ENCODE assay signal across 11 cellular contexts in the genomic region with DNA sequence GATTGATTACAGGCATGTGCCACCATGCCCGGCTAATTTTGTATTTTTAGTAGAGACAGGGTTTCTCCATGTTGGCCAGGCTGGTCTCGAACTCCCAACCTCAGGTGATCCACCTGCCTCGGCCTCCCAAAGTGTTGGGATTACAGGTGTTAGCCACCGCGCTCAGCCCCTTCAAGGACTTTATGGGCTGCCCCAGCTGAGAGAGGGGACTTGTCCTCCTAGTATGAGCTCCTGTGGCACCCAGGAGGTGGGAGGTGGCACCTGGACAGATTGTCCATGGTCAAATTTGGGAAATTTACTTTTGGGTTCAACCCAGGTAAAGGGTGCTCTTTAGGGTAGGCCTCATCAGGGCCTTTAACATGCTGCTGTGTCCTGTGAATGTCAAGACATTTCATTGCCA. TPM values are rescaled to one million over a fixed set of nuclear protein-coding genes. Genes with fewer than 3 reads are reported as not detected.
A peak's percentile ranks its signal among the peaks of the same experiment; 100 is the strongest.
DNase-seq lines count a peak whose midpoint lies in the region; ATAC-seq and TF ChIP-seq lines count a peak whose summit lies in the region.
"Not testable (repeated sequence)": the region's sequence is repeated elsewhere in the genome, so short reads cannot be mapped to it uniquely, and the experiment has no call there.
"Had no signal": no experiment of that assay in that cellular context is flagged by ENCODE, and none has a peak within 500 bp of the region (broad histone marks: within the 10 kb centered on the region; RNA-seq: fewer than 3 reads in every experiment).

No MANE protein-coding gene starts in this region.

- peak overlapping the region; percentile 83; the same call in 1 of the 2 replicates for H3K4me2 ChIP-seq in MM.1S (ENCODE audit: low read depth, low read length)
- not testable (repeated sequence) for H3K4me2 ChIP-seq in SU-DHL-6 (ENCODE audit: low read depth, low read length, poor library complexity, severe bottlenecking)

- not testable (repeated sequence) for TF ChIP-seq CTCF in MM.1S (IDR thresholded peaks at IDR 0.05; ENCODE audit: low read length); SU-DHL-6 (IDR thresholded peaks at IDR 0.05; ENCODE audit: insufficient read depth, low read length, poor library complexity, severe bottlenecking)

- not testable (repeated sequence) for H3K27me3 Mint-ChIP-seq in activated CD4-positive, alpha-beta memory T cell treated with anti-CD3 and anti-CD28 coated beads, Interleukin-2, amount 10 ng/mL, durations not matched to agents 7 days and 5 days; activated T-helper 17 cell treated with anti-CD3 and anti-CD28 coated beads, Interleukin-2, amount 50 U/mL, for 72 hours; central memory CD8-positive, alpha-beta T cell; memory B cell

- DNase-seq in MM.1S; activated CD4-positive, alpha-beta memory T cell treated with anti-CD3 and anti-CD28 coated beads, Interleukin-2, amount 10 ng/mL, durations not matched to agents 7 days and 5 days; central memory CD8-positive, alpha-beta T cell (ENCODE audit: low spot score in 2 of 2); memory B cell (ENCODE audit: low spot score in 2 of 2); stimulated activated effector memory CD8-positive, alpha-beta T cell treated with anti-CD3 and anti-CD28 coated beads, Interleukin-12 subunit alpha, Interleukin-12 subunit beta, amount 100 ng/mL, for 72 hours (ENCODE audit: low spot score in 2 of 2): not testable (repeated sequence)

- peaks cover 11% of the 10 kb centered on the region for H3K79me2 ChIP-seq in MM.1S (ENCODE audit: low read length)
- not testable (repeated sequence) for H3K79me2 ChIP-seq in SU-DHL-6 (ENCODE audit: insufficient read depth, low read length)

- not testable (repeated sequence) for H3K36me3 Mint-ChIP-seq in activated CD4-positive, alpha-beta memory T cell treated with anti-CD3 and anti-CD28 coated beads, Interleukin-2, amount 10 ng/mL, durations not matched to agents 7 days and 5 days (ENCODE audit: low read depth); activated T-helper 17 cell treated with anti-CD3 and anti-CD28 coated beads, Interleukin-2, amount 50 U/mL, for 72 hours (ENCODE audit: low read depth); central memory CD8-positive, alpha-beta T cell (ENCODE audit: insufficient read depth); memory B cell; stimulated activated effector memory CD8-positive, alpha-beta T cell treated with anti-CD3 and anti-CD28 coated beads, Interleukin-12 subunit alpha, Interleukin-12 subunit beta, amount 100 ng/mL, for 72 hours

- H3K4me3 Mint-ChIP-seq in activated CD4-positive, alpha-beta memory T cell treated with anti-CD3 and anti-CD28 coated beads, Interleukin-2, amount 10 ng/mL, durations not matched to agents 7 days and 5 days; memory B cell: not testable (repeated sequence)
- H3K4me3 Mint-ChIP-seq in activated T-helper 17 cell treated with anti-CD3 and anti-CD28 coated beads, Interleukin-2, amount 50 U/mL, for 72 hours: peak overlapping the region; percentile 49
- H3K4me3 Mint-ChIP-seq in central memory CD8-positive, alpha-beta T cell: peak overlapping the region; percentile 83
- peak overlapping the region; percentile 53 for H3K4me3 Mint-ChIP-seq in stimulated activated effector memory CD8-positive, alpha-beta T cell treated with anti-CD3 and anti-CD28 coated beads, Interleukin-12 subunit alpha, Interleukin-12 subunit beta, amount 100 ng/mL, for 72 hours

- POLR2A ChIA-PET in activated CD4-positive, alpha-beta memory T cell treated with anti-CD3 and anti-CD28 coated beads, Interleukin-2, amount 10 ng/mL, durations not matched to agents 7 days and 5 days (lab: Charles Lee): not testable (repeated sequence)

- peaks cover 32% of the 10 kb centered on the region for H3K4me1 Mint-ChIP-seq in activated CD4-positive, alpha-beta memory T cell treated with anti-CD3 and anti-CD28 coated beads, Interleukin-2, amount 10 ng/mL, durations not matched to agents 7 days and 5 days
- peaks cover 21% of the 10 kb centered on the region for H3K4me1 Mint-ChIP-seq in activated T-helper 17 cell treated with anti-CD3 and anti-CD28 coated beads, Interleukin-2, amount 50 U/mL, for 72 hours
- peaks cover 43% of the 10 kb centered on the region for H3K4me1 Mint-ChIP-seq in central memory CD8-positive, alpha-beta T cell
- peaks cover 15% of the 10 kb centered on the region for H3K4me1 Mint-ChIP-seq in memory B cell
- H3K4me1 Mint-ChIP-seq in stimulated activated effector memory CD8-positive, alpha-beta T cell treated with anti-CD3 and anti-CD28 coated beads, Interleukin-12 subunit alpha, Interleukin-12 subunit beta, amount 100 ng/mL, for 72 hours: peaks cover 30% of the 10 kb centered on the region

- not testable (repeated sequence) for H3K27me3 ChIP-seq in MM.1S (replicated peaks; ENCODE audit: insufficient read depth, low read length); SU-DHL-6 (ENCODE audit: low read length)

- H3K9me3 ChIP-seq in MM.1S (replicated peaks; ENCODE audit: insufficient read depth, low read length); SU-DHL-6 (ENCODE audit: insufficient read depth, low read length): not testable (repeated sequence)

- not testable (repeated sequence) for H3K9me2 ChIP-seq in MM.1S (replicated peaks; ENCODE audit: insufficient read depth, low read length); SU-DHL-6 (replicated peaks; ENCODE audit: insufficient read depth, low read length)

- CTCF ChIA-PET in activated CD4-positive, alpha-beta memory T cell treated with anti-CD3 and anti-CD28 coated beads, Interleukin-2, amount 10 ng/mL, durations not matched to agents 7 days and 5 days (lab: Charles Lee): interaction anchor here (1.0 kb wide), 1 partner anchor 25 kb away, joined by 3 read pairs; no protein-coding TSS in a partner anchor

- H3K4me1 ChIP-seq in MM.1S (ENCODE audit: low read length): peaks cover 13% of the 10 kb centered on the region

- H3K9me3 Mint-ChIP-seq in activated CD4-positive, alpha-beta memory T cell treated with anti-CD3 and anti-CD28 coated beads, Interleukin-2, amount 10 ng/mL, durations not matched to agents 7 days and 5 days; activated T-helper 17 cell treated with anti-CD3 and anti-CD28 coated beads, Interleukin-2, amount 50 U/mL, for 72 hours; central memory CD8-positive, alpha-beta T cell; memory B cell; stimulated activated effector memory CD8-positive, alpha-beta T cell treated with anti-CD3 and anti-CD28 coated beads, Interleukin-12 subunit alpha, Interleukin-12 subunit beta, amount 100 ng/mL, for 72 hours: not testable (repeated sequence)

- not testable (repeated sequence) for H3F3A ChIP-seq in MM.1S (ENCODE audit: insufficient read depth, low read length)
- H3F3A ChIP-seq in SU-DHL-6 (ENCODE audit: insufficient read depth): peaks cover 23% of the 10 kb centered on the region

- peak overlapping the region; percentile 40; the same call in 1 of the 2 replicates for H3K27ac ChIP-seq in MM.1S (ENCODE audit: low read length)
- H3K27ac ChIP-seq in SU-DHL-6 (ENCODE audit: low read depth, low read length): peak overlapping the region; percentile 71

- peak overlapping the region; percentile 41 for H3K27ac Mint-ChIP-seq in activated CD4-positive, alpha-beta memory T cell treated with anti-CD3 and anti-CD28 coated beads, Interleukin-2, amount 10 ng/mL, durations not matched to agents 7 days and 5 days
- H3K27ac Mint-ChIP-seq in activated T-helper 17 cell treated with anti-CD3 and anti-CD28 coated beads, Interleukin-2, amount 50 U/mL, for 72 hours: peak overlapping the region; percentile 95
- peak overlapping the region; percentile 98 for H3K27ac Mint-ChIP-seq in central memory CD8-positive, alpha-beta T cell (ENCODE audit: low read depth)
- H3K27ac Mint-ChIP-seq in memory B cell: peak overlapping the region; percentile 4
- peak overlapping the region; percentile 95 for H3K27ac Mint-ChIP-seq in stimulated activated effector memory CD8-positive, alpha-beta T cell treated with anti-CD3 and anti-CD28 coated beads, Interleukin-12 subunit alpha, Interleukin-12 subunit beta, amount 100 ng/mL, for 72 hours

- not testable (repeated sequence) for H3K9ac ChIP-seq in MM.1S (ENCODE audit: low read length); SU-DHL-6 (ENCODE audit: low read length)

- H3K36me3 ChIP-seq in MM.1S (replicated peaks; ENCODE audit: insufficient read depth, low read length); SU-DHL-6 (ENCODE audit: low read length): not testable (repeated sequence)

- H2AFZ ChIP-seq in MM.1S (ENCODE audit: low read length): peak overlapping the region; percentile 68
- not testable (repeated sequence) for H2AFZ ChIP-seq in SU-DHL-6 (ENCODE audit: low read depth, low read length, severe bottlenecking)

- H4K20me1 ChIP-seq in MM.1S (ENCODE audit: insufficient read depth, low read length); SU-DHL-6 (ENCODE audit: low read depth, low read length): not testable (repeated sequence)

- not testable (repeated sequence) for H3K4me3 ChIP-seq in MM.1S (ENCODE audit: low read length); SU-DHL-6 (ENCODE audit: insufficient read depth, low read length, poor library complexity, severe bottlenecking)

- not testable (repeated sequence) for ATAC-seq in activated T-helper 17 cell treated with anti-CD3 and anti-CD28 coated beads, Interleukin-2, amount 50 U/mL, for 72 hours (replicated peaks); central memory CD8-positive, alpha-beta T cell (replicated peaks; ENCODE audit: extremely low read depth, poor library complexity, severe bottlenecking); memory B cell (ENCODE audit: low read depth); stimulated activated effector memory CD8-positive, alpha-beta T cell treated with anti-CD3 and anti-CD28 coated beads, Interleukin-12 subunit alpha, Interleukin-12 subunit beta, amount 100 ng/mL, for 72 hours

RNA-seq across cellular contexts. Expression of a gene that starts 17.9 kb away (rescaled TPM):
- total RNA-seq in activated CD4-positive, alpha-beta memory T cell treated with anti-CD3 and anti-CD28 coated beads, Interleukin-2, amount 10 ng/mL, durations not matched to agents 7 days and 5 days: 1 to 10 TPM; 1.8 to 2.2 TPM
- under 1 TPM in 1 of 2 donors, not detected in 1; 0.09 TPM for total RNA-seq in activated T-helper 17 cell treated with anti-CD3 and anti-CD28 coated beads, Interleukin-2, amount 50 U/mL, for 72 hours
- total RNA-seq: Daoy, GM23248, H4, HepG2 had no signal

RNA-seq across cellular contexts. Expression of a gene that starts 57.9 kb away (rescaled TPM):
- total RNA-seq in activated CD4-positive, alpha-beta memory T cell treated with anti-CD3 and anti-CD28 coated beads, Interleukin-2, amount 10 ng/mL, durations not matched to agents 7 days and 5 days: 1,000 to 10,000 TPM; 1,296 to 1,320 TPM
- total RNA-seq in activated T-helper 17 cell treated with anti-CD3 and anti-CD28 coated beads, Interleukin-2, amount 50 U/mL, for 72 hours: 1,000 to 10,000 TPM; 2,080 to 2,467 TPM

Comparison
In these comparisons a context has a peak if more than half of its experiments do, and no peak if none do; other contexts are left out.
1. H3K27ac Mint-ChIP-seq: peak in every context shown above with its lines; median percentile 98 in central memory CD8-positive, alpha-beta T cell; 95 in activated T-helper 17 cell treated with anti-CD3 and anti-CD28 coated beads, Interleukin-2, amount 50 U/mL, for 72 hours; 95 in stimulated activated effector memory CD8-positive, alpha-beta T cell treated with anti-CD3 and anti-CD28 coated beads, Interleukin-12 subunit alpha, Interleukin-12 subunit beta, amount 100 ng/mL, for 72 hours; 41 in activated CD4-positive, alpha-beta memory T cell treated with anti-CD3 and anti-CD28 coated beads, Interleukin-2, amount 10 ng/mL, durations not matched to agents 7 days and 5 days; 4 in memory B cell.